15 cellular contexts compared by ENCODE assay signal in genomic region chr3:17775073-17775472, GRCh38.
DNase-seq lines count a peak whose midpoint lies in the region; ATAC-seq lines count a peak whose summit lies in the region.
"Had no signal": no experiment of that assay in that cellular context is flagged by ENCODE, and none has a peak within 500 bp of the region (broad histone marks: within the 10 kb centered on the region; RNA-seq: fewer than 3 reads in every experiment).

No MANE protein-coding gene starts in this region.

- peak; percentile 29 for DNase-seq in stimulated activated CD4-positive, alpha-beta T cell treated with anti-CD3 and anti-CD28 coated beads, Interleukin-15, amount 100 ng/mL, for 24 hours
- no peak for DNase-seq in stimulated activated CD4-positive, alpha-beta T cell treated with anti-CD3 and anti-CD28 coated beads, Interleukin-4, amount 100 ng/mL, for 1 hour
- peak in 2 of 3 experiments; percentile 6 to 10 for DNase-seq in activated CD8-positive, alpha-beta memory T cell treated with anti-CD3 and anti-CD28 coated beads for 48 hours (ENCODE audit: low read depth in 2 of 3, low spot score in 2 of 3)
- no peak for DNase-seq in central memory CD8-positive, alpha-beta T cell (ENCODE audit: low spot score in 2 of 2)
- DNase-seq in stimulated activated naive CD8-positive, alpha-beta T cell treated with anti-CD3 and anti-CD28 coated beads, Interleukin-15, amount 100 ng/mL, for 72 hours = peak in 1 of 2 donors; percentile 30
- DNase-seq in activated gamma-delta T cell (lab: John Stamatoyannopoulos, UW) (no peak), posterior cingulate gyrus (no peak)
- DNase-seq: Calu3, dermis blood vessel endothelial cell, GM23248, left ventricle myocardium inferior, NCI-H146, NCI-H2227 treated with DMSO at 0.1 percent for 48 hours had no signal

- peaks cover 21% of the 10 kb centered on the region for H3K4me1 Mint-ChIP-seq in central memory CD8-positive, alpha-beta T cell
- peaks cover 49% of the 10 kb centered on the region for H3K4me1 Mint-ChIP-seq in stimulated activated naive CD8-positive, alpha-beta T cell treated with anti-CD3 and anti-CD28 coated beads, Interleukin-15, amount 100 ng/mL, for 72 hours

- H3K27ac Mint-ChIP-seq in central memory CD8-positive, alpha-beta T cell (ENCODE audit: low read depth) = no peak overlapping the region
- H3K27ac Mint-ChIP-seq in stimulated activated naive CD8-positive, alpha-beta T cell treated with anti-CD3 and anti-CD28 coated beads, Interleukin-15, amount 100 ng/mL, for 72 hours = peak overlapping the region in 1 of 2 donors; percentile 21
- H3K27ac Mint-ChIP-seq: WTC11 had no signal

- H3K4me3 Mint-ChIP-seq in central memory CD8-positive, alpha-beta T cell = peak overlapping the region; percentile 46
- H3K4me3 Mint-ChIP-seq in stimulated activated naive CD8-positive, alpha-beta T cell treated with anti-CD3 and anti-CD28 coated beads, Interleukin-15, amount 100 ng/mL, for 72 hours = peak overlapping the region; percentile 72 to 79
- H3K4me3 Mint-ChIP-seq: WTC11 had no signal

- no peak for ATAC-seq in central memory CD8-positive, alpha-beta T cell (replicated peaks; ENCODE audit: extremely low read depth, poor library complexity, severe bottlenecking)
- ATAC-seq in stimulated activated naive CD8-positive, alpha-beta T cell treated with anti-CD3 and anti-CD28 coated beads, Interleukin-15, amount 100 ng/mL, for 72 hours = peak; percentile 72
- no peak for ATAC-seq in HG02678 (IDR thresholded peaks at IDR 0.05; ENCODE audit: unreplicated experiment)
- ATAC-seq: WTC11 had no signal

- no peaks in the 10 kb centered on the region for H3K36me3 Mint-ChIP-seq in central memory CD8-positive, alpha-beta T cell (ENCODE audit: insufficient read depth)

- H3K27me3 Mint-ChIP-seq in central memory CD8-positive, alpha-beta T cell = no peaks in the 10 kb centered on the region
- H3K27me3 Mint-ChIP-seq in stimulated activated naive CD8-positive, alpha-beta T cell treated with anti-CD3 and anti-CD28 coated beads, Interleukin-15, amount 100 ng/mL, for 72 hours = peaks cover 54% of the 10 kb centered on the region

- intact Hi-C loops in posterior cingulate gyrus (cut with DNase I) = no loop called here

- no peaks in the 10 kb centered on the region for H3K9me3 Mint-ChIP-seq in central memory CD8-positive, alpha-beta T cell
- H3K9me3 Mint-ChIP-seq in stimulated activated naive CD8-positive, alpha-beta T cell treated with anti-CD3 and anti-CD28 coated beads, Interleukin-15, amount 100 ng/mL, for 72 hours = no peaks in the 10 kb centered on the region

Comparison
In these comparisons a context has a peak if more than half of its experiments do, and no peak if none do; other contexts are left out.
1. DNase-seq: peak in stimulated activated CD4-positive, alpha-beta T cell treated with anti-CD3 and anti-CD28 coated beads, Interleukin-15, amount 100 ng/mL, for 24 hours (single experiment) and activated CD8-positive, alpha-beta memory T cell treated with anti-CD3 and anti-CD28 coated beads for 48 hours (2 of 3); none in stimulated activated CD4-positive, alpha-beta T cell treated with anti-CD3 and anti-CD28 coated beads, Interleukin-4, amount 100 ng/mL, for 1 hour (single experiment), central memory CD8-positive, alpha-beta T cell (0 of 2), activated gamma-delta T cell (single experiment) and posterior cingulate gyrus (0 of 10).